ENCODE assay signal across 1 cellular context in the genomic region with DNA sequence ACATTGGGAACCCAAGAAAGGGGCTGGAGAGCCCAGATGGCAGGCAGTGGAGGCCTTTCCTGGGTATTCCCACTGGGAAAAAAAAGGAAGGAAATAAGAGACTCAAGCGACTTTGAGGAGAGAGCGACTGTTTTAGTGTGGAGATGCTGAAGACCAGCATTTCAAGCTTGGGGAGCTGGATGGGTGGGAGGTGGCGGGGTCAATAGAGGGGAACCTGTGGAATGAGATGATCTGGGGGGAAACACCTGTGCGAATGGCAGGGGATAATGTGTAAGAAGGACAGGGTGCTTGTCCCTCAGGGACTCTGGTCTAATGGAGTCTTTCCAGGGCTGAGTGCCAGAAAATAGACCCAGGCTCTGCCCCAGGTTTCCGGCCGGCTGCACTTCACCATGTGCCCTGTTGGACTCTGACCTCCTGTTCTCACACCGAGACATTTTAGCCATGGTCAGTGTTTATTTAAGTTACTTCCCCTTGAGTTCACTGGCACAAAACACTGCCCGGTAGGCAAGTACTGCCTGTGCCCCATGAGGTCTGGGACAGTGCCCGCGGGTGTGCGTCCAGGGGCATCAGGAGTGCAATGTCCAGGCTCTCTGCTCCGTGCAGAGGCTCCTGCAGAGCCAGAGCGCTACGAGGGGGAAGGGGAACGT.
TF ChIP-seq lines count a peak whose summit lies in the region.

No MANE protein-coding gene starts in this region.

TF ChIP-seq in HepG2, 621 proteins besides CTCF, POLR2A, EP300 and RAD21 (continued from another document and continues in another):
- TF ChIP-seq ZNF263 (CRISPR knock-in tag; IDR thresholded peaks at IDR 0.05) (no peak), STAT5B (CRISPR knock-in tag; IDR thresholded peaks at IDR 0.05) (no peak), ZNF567 (CRISPR knock-in tag; IDR thresholded peaks at IDR 0.05; ENCODE audit: borderline replicate concordance) (no peak), ZKSCAN5 (CRISPR knock-in tag; IDR thresholded peaks at IDR 0.05) (no peak), ELF1 (CRISPR knock-in tag; IDR thresholded peaks at IDR 0.05) (0 out of 2 replicates have a peak, but pooled peaks have one; percentile 19), YY1 (IDR thresholded peaks at IDR 0.05; ENCODE audit: insufficient read depth, insufficient replicate concordance, low read depth, low read length) (peak; percentile 71), NFE2 (CRISPR knock-in tag; IDR thresholded peaks at IDR 0.05) (no peak), ZZZ3 (CRISPR knock-in tag; IDR thresholded peaks at IDR 0.05; ENCODE audit: borderline replicate concordance) (0 out of 2 replicates have a peak, but pooled peaks have one; percentile 45), ZNF329 (CRISPR knock-in tag; IDR thresholded peaks at IDR 0.05; ENCODE audit: low read depth) (peak; percentile 58; the same call in 1 of the 2 replicates), FOXA1 (IDR thresholded peaks at IDR 0.05) (no peak), FOXA1 (CRISPR knock-in tag; IDR thresholded peaks at IDR 0.05) (peak; percentile 79), ARNT (IDR thresholded peaks at IDR 0.05) (no peak), ZNF367 (CRISPR knock-in tag; IDR thresholded peaks at IDR 0.05; ENCODE audit: borderline replicate concordance) (no peak), XBP1 (CRISPR knock-in tag; IDR thresholded peaks at IDR 0.05) (no peak), CEBPB (IDR thresholded peaks at IDR 0.05; ENCODE audit: borderline replicate concordance, low read depth, low read length) (no peak), ZKSCAN1 (IDR thresholded peaks at IDR 0.05; ENCODE audit: low read length) (no peak), SSRP1 (CRISPR knock-in tag; IDR thresholded peaks at IDR 0.05) (no peak), TARDBP (CRISPR knock-in tag; IDR thresholded peaks at IDR 0.05) (0 out of 2 replicates have a peak, but pooled peaks have one; percentile 36), ZNF598 (CRISPR knock-in tag; IDR thresholded peaks at IDR 0.05; ENCODE audit: borderline replicate concordance) (no peak), EED (CRISPR knock-in tag; IDR thresholded peaks at IDR 0.05) (no peak), BORCS8-MEF2B (CRISPR knock-in tag; IDR thresholded peaks at IDR 0.05) (no peak), ZNF839 (CRISPR knock-in tag; IDR thresholded peaks at IDR 0.05; ENCODE audit: borderline replicate concordance) (no peak), ZNF33B (CRISPR knock-in tag; IDR thresholded peaks at IDR 0.05) (no peak), MIXL1 (CRISPR knock-in tag; IDR thresholded peaks at IDR 0.05) (no peak), ZNF251 (CRISPR knock-in tag; IDR thresholded peaks at IDR 0.05) (no peak), SP4 (CRISPR knock-in tag; IDR thresholded peaks at IDR 0.05) (no peak), ZNF883 (CRISPR knock-in tag; IDR thresholded peaks at IDR 0.05; ENCODE audit: not compliant biosample characterization) (peak; percentile 44), HOXA5 (CRISPR knock-in tag; IDR thresholded peaks at IDR 0.05) (0 out of 2 replicates have a peak, but pooled peaks have one; percentile 22), U2AF1 (optimal IDR thresholded peaks at IDR 0.05; ENCODE audit: low read depth, low read length) (no peak), ZNF317 (CRISPR knock-in tag; IDR thresholded peaks at IDR 0.05) (no peak; the same call in 1 of the 2 replicates), TAF15 (IDR thresholded peaks at IDR 0.05; ENCODE audit: low read depth, low read length, poor library complexity, severe bottlenecking) (no peak), RXRA (CRISPR knock-in tag; IDR thresholded peaks at IDR 0.05) (peak; percentile 40; the same call in 1 of the 2 replicates), ZFY (CRISPR knock-in tag; IDR thresholded peaks at IDR 0.05) (0 out of 2 replicates have a peak, but pooled peaks have one; percentile 2), ZNF143 (CRISPR knock-in tag; IDR thresholded peaks at IDR 0.05) (no peak), ESRRA (CRISPR knock-in tag; IDR thresholded peaks at IDR 0.05; ENCODE audit: low read depth) (0 out of 2 replicates have a peak, but pooled peaks have one; percentile 58), ZSCAN29 (CRISPR knock-in tag; conservative IDR thresholded peaks at IDR 0.05) (no peak), THAP11 (CRISPR knock-in tag; IDR thresholded peaks at IDR 0.05) (peak; percentile 43; the same call in 1 of the 2 replicates), AKAP8 (CRISPR knock-in tag; IDR thresholded peaks at IDR 0.05) (no peak), MEIS2 (CRISPR knock-in tag; IDR thresholded peaks at IDR 0.05) (peak; percentile 41; the same call in 1 of the 2 replicates), POGZ (CRISPR knock-in tag; IDR thresholded peaks at IDR 0.05) (peak; percentile 79), ZNF782 (CRISPR knock-in tag; IDR thresholded peaks at IDR 0.05; ENCODE audit: borderline replicate concordance) (peak; percentile 23; the same call in 1 of the 2 replicates)
- TF ChIP-seq, protein P1, sequence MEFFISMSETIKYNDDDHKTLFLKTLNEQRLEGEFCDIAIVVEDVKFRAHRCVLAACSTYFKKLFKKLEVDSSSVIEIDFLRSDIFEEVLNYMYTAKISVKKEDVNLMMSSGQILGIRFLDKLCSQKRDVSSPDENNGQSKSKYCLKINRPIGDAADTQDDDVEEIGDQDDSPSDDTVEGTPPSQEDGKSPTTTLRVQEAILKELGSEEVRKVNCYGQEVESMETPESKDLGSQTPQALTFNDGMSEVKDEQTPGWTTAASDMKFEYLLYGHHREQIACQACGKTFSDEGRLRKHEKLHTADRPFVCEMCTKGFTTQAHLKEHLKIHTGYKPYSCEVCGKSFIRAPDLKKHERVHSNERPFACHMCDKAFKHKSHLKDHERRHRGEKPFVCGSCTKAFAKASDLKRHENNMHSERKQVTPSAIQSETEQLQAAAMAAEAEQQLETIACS (CRISPR knock-in tag; IDR thresholded peaks at IDR 0.05), result no peak
- TF ChIP-seq, protein P2, sequence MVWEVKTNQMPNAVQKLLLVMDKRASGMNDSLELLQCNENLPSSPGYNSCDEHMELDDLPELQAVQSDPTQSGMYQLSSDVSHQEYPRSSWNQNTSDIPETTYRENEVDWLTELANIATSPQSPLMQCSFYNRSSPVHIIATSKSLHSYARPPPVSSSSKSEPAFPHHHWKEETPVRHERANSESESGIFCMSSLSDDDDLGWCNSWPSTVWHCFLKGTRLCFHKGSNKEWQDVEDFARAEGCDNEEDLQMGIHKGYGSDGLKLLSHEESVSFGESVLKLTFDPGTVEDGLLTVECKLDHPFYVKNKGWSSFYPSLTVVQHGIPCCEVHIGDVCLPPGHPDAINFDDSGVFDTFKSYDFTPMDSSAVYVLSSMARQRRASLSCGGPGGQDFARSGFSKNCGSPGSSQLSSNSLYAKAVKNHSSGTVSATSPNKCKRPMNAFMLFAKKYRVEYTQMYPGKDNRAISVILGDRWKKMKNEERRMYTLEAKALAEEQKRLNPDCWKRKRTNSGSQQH (CRISPR knock-in tag; IDR thresholded peaks at IDR 0.05; ENCODE audit: low read depth), result no peak
- TF ChIP-seq, protein P3, sequence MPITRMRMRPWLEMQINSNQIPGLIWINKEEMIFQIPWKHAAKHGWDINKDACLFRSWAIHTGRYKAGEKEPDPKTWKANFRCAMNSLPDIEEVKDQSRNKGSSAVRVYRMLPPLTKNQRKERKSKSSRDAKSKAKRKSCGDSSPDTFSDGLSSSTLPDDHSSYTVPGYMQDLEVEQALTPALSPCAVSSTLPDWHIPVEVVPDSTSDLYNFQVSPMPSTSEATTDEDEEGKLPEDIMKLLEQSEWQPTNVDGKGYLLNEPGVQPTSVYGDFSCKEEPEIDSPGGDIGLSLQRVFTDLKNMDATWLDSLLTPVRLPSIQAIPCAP (CRISPR knock-in tag; IDR thresholded peaks at IDR 0.05; ENCODE audit: low read depth), result no peak
- TF ChIP-seq, protein P4, sequence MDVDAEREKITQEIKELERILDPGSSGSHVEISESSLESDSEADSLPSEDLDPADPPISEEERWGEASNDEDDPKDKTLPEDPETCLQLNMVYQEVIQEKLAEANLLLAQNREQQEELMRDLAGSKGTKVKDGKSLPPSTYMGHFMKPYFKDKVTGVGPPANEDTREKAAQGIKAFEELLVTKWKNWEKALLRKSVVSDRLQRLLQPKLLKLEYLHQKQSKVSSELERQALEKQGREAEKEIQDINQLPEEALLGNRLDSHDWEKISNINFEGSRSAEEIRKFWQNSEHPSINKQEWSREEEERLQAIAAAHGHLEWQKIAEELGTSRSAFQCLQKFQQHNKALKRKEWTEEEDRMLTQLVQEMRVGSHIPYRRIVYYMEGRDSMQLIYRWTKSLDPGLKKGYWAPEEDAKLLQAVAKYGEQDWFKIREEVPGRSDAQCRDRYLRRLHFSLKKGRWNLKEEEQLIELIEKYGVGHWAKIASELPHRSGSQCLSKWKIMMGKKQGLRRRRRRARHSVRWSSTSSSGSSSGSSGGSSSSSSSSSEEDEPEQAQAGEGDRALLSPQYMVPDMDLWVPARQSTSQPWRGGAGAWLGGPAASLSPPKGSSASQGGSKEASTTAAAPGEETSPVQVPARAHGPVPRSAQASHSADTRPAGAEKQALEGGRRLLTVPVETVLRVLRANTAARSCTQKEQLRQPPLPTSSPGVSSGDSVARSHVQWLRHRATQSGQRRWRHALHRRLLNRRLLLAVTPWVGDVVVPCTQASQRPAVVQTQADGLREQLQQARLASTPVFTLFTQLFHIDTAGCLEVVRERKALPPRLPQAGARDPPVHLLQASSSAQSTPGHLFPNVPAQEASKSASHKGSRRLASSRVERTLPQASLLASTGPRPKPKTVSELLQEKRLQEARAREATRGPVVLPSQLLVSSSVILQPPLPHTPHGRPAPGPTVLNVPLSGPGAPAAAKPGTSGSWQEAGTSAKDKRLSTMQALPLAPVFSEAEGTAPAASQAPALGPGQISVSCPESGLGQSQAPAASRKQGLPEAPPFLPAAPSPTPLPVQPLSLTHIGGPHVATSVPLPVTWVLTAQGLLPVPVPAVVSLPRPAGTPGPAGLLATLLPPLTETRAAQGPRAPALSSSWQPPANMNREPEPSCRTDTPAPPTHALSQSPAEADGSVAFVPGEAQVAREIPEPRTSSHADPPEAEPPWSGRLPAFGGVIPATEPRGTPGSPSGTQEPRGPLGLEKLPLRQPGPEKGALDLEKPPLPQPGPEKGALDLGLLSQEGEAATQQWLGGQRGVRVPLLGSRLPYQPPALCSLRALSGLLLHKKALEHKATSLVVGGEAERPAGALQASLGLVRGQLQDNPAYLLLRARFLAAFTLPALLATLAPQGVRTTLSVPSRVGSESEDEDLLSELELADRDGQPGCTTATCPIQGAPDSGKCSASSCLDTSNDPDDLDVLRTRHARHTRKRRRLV (CRISPR knock-in tag; IDR thresholded peaks at IDR 0.05), result no peak
- TF ChIP-seq, protein P5, sequence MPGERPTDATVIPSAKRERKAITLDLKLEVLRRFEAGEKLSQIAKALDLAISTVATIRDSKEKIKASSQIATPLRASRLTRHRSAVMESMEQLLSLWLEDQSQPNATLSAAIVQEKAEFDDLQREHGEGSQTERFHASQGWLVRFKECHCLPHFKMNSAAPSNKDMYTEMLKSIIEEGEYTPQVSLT (CRISPR knock-in tag; IDR thresholded peaks at IDR 0.05; ENCODE audit: borderline replicate concordance, low read depth), result no peak
- TF ChIP-seq, protein P6, sequence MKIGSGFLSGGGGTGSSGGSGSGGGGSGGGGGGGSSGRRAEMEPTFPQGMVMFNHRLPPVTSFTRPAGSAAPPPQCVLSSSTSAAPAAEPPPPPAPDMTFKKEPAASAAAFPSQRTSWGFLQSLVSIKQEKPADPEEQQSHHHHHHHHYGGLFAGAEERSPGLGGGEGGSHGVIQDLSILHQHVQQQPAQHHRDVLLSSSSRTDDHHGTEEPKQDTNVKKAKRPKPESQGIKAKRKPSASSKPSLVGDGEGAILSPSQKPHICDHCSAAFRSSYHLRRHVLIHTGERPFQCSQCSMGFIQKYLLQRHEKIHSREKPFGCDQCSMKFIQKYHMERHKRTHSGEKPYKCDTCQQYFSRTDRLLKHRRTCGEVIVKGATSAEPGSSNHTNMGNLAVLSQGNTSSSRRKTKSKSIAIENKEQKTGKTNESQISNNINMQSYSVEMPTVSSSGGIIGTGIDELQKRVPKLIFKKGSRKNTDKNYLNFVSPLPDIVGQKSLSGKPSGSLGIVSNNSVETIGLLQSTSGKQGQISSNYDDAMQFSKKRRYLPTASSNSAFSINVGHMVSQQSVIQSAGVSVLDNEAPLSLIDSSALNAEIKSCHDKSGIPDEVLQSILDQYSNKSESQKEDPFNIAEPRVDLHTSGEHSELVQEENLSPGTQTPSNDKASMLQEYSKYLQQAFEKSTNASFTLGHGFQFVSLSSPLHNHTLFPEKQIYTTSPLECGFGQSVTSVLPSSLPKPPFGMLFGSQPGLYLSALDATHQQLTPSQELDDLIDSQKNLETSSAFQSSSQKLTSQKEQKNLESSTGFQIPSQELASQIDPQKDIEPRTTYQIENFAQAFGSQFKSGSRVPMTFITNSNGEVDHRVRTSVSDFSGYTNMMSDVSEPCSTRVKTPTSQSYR (CRISPR knock-in tag; IDR thresholded peaks at IDR 0.05; ENCODE audit: borderline replicate concordance), result no peak
- TF ChIP-seq, protein P7, sequence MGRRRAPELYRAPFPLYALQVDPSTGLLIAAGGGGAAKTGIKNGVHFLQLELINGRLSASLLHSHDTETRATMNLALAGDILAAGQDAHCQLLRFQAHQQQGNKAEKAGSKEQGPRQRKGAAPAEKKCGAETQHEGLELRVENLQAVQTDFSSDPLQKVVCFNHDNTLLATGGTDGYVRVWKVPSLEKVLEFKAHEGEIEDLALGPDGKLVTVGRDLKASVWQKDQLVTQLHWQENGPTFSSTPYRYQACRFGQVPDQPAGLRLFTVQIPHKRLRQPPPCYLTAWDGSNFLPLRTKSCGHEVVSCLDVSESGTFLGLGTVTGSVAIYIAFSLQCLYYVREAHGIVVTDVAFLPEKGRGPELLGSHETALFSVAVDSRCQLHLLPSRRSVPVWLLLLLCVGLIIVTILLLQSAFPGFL (CRISPR knock-in tag; IDR thresholded peaks at IDR 0.05), result no peak
- TF ChIP-seq, protein P8, sequence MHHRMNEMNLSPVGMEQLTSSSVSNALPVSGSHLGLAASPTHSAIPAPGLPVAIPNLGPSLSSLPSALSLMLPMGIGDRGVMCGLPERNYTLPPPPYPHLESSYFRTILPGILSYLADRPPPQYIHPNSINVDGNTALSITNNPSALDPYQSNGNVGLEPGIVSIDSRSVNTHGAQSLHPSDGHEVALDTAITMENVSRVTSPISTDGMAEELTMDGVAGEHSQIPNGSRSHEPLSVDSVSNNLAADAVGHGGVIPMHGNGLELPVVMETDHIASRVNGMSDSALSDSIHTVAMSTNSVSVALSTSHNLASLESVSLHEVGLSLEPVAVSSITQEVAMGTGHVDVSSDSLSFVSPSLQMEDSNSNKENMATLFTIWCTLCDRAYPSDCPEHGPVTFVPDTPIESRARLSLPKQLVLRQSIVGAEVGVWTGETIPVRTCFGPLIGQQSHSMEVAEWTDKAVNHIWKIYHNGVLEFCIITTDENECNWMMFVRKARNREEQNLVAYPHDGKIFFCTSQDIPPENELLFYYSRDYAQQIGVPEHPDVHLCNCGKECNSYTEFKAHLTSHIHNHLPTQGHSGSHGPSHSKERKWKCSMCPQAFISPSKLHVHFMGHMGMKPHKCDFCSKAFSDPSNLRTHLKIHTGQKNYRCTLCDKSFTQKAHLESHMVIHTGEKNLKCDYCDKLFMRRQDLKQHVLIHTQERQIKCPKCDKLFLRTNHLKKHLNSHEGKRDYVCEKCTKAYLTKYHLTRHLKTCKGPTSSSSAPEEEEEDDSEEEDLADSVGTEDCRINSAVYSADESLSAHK (CRISPR knock-in tag; IDR thresholded peaks at IDR 0.05; ENCODE audit: borderline replicate concordance), result no peak
- TF ChIP-seq, protein P9, sequence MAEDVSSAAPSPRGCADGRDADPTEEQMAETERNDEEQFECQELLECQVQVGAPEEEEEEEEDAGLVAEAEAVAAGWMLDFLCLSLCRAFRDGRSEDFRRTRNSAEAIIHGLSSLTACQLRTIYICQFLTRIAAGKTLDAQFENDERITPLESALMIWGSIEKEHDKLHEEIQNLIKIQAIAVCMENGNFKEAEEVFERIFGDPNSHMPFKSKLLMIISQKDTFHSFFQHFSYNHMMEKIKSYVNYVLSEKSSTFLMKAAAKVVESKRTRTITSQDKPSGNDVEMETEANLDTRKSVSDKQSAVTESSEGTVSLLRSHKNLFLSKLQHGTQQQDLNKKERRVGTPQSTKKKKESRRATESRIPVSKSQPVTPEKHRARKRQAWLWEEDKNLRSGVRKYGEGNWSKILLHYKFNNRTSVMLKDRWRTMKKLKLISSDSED (CRISPR knock-in tag; IDR thresholded peaks at IDR 0.05), result no peak
